In the genomic region with DNA sequence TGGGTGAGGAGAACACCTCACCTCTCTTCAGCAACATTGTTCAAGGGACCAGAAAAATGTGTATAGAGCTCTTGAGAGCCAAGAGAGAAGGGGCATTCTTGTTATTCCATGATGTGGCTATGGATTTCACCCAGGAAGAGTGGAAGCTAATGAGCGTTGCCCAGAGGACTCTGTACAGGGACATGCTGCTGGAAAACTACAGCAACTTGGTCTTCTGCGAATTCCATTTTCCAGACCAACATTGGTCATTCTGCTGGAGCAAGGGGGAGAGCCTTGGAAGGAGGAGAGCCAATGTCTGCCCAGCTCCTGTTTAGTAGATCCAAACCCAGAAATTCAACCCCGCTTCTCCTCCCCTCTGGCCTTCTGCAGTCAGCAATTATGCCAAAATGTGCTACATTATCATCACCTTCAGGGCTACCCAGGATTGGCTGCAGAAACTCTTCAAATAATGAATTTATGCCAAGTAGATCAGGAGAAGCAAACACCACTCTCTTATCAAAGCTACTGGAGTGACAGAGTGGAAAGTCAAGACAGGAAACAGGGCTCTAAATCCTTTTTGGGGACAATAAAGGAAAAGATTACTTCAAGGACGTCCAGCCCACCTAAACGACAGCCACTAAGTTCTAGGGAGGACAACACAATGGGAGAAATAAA, we compare ENCODE assay signal across 1 cellular context.
TF ChIP-seq lines count a peak whose summit lies in the region.

No MANE protein-coding gene starts in this region.

TF ChIP-seq in HepG2, 621 proteins besides CTCF, POLR2A, EP300 and RAD21 (continued from another document):
- TF ChIP-seq, protein P1, sequence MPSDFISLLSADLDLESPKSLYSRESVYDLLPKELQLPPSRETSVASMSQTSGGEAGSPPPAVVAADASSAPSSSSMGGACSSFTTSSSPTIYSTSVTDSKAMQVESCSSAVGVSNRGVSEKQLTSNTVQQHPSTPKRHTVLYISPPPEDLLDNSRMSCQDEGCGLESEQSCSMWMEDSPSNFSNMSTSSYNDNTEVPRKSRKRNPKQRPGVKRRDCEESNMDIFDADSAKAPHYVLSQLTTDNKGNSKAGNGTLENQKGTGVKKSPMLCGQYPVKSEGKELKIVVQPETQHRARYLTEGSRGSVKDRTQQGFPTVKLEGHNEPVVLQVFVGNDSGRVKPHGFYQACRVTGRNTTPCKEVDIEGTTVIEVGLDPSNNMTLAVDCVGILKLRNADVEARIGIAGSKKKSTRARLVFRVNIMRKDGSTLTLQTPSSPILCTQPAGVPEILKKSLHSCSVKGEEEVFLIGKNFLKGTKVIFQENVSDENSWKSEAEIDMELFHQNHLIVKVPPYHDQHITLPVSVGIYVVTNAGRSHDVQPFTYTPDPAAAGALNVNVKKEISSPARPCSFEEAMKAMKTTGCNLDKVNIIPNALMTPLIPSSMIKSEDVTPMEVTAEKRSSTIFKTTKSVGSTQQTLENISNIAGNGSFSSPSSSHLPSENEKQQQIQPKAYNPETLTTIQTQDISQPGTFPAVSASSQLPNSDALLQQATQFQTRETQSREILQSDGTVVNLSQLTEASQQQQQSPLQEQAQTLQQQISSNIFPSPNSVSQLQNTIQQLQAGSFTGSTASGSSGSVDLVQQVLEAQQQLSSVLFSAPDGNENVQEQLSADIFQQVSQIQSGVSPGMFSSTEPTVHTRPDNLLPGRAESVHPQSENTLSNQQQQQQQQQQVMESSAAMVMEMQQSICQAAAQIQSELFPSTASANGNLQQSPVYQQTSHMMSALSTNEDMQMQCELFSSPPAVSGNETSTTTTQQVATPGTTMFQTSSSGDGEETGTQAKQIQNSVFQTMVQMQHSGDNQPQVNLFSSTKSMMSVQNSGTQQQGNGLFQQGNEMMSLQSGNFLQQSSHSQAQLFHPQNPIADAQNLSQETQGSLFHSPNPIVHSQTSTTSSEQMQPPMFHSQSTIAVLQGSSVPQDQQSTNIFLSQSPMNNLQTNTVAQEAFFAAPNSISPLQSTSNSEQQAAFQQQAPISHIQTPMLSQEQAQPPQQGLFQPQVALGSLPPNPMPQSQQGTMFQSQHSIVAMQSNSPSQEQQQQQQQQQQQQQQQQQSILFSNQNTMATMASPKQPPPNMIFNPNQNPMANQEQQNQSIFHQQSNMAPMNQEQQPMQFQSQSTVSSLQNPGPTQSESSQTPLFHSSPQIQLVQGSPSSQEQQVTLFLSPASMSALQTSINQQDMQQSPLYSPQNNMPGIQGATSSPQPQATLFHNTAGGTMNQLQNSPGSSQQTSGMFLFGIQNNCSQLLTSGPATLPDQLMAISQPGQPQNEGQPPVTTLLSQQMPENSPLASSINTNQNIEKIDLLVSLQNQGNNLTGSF (CRISPR knock-in tag; IDR thresholded peaks at IDR 0.05), result no peak
- no peak for TF ChIP-seq NFE2 (CRISPR knock-in tag; IDR thresholded peaks at IDR 0.05)
- TF ChIP-seq, protein P2, sequence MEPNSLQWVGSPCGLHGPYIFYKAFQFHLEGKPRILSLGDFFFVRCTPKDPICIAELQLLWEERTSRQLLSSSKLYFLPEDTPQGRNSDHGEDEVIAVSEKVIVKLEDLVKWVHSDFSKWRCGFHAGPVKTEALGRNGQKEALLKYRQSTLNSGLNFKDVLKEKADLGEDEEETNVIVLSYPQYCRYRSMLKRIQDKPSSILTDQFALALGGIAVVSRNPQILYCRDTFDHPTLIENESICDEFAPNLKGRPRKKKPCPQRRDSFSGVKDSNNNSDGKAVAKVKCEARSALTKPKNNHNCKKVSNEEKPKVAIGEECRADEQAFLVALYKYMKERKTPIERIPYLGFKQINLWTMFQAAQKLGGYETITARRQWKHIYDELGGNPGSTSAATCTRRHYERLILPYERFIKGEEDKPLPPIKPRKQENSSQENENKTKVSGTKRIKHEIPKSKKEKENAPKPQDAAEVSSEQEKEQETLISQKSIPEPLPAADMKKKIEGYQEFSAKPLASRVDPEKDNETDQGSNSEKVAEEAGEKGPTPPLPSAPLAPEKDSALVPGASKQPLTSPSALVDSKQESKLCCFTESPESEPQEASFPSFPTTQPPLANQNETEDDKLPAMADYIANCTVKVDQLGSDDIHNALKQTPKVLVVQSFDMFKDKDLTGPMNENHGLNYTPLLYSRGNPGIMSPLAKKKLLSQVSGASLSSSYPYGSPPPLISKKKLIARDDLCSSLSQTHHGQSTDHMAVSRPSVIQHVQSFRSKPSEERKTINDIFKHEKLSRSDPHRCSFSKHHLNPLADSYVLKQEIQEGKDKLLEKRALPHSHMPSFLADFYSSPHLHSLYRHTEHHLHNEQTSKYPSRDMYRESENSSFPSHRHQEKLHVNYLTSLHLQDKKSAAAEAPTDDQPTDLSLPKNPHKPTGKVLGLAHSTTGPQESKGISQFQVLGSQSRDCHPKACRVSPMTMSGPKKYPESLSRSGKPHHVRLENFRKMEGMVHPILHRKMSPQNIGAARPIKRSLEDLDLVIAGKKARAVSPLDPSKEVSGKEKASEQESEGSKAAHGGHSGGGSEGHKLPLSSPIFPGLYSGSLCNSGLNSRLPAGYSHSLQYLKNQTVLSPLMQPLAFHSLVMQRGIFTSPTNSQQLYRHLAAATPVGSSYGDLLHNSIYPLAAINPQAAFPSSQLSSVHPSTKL (CRISPR knock-in tag; IDR thresholded peaks at IDR 0.05), result no peak
- TF ChIP-seq, protein P3, sequence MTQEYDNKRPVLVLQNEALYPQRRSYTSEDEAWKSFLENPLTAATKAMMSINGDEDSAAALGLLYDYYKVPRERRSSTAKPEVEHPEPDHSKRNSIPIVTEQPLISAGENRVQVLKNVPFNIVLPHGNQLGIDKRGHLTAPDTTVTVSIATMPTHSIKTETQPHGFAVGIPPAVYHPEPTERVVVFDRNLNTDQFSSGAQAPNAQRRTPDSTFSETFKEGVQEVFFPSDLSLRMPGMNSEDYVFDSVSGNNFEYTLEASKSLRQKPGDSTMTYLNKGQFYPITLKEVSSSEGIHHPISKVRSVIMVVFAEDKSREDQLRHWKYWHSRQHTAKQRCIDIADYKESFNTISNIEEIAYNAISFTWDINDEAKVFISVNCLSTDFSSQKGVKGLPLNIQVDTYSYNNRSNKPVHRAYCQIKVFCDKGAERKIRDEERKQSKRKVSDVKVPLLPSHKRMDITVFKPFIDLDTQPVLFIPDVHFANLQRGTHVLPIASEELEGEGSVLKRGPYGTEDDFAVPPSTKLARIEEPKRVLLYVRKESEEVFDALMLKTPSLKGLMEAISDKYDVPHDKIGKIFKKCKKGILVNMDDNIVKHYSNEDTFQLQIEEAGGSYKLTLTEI (CRISPR knock-in tag; conservative IDR thresholded peaks at IDR 0.05), result no peak
- TF ChIP-seq ZBTB3 (CRISPR knock-in tag; IDR thresholded peaks at IDR 0.05; ENCODE audit: borderline replicate concordance, low read depth), result no peak
- no peak for TF ChIP-seq ZSCAN29 (CRISPR knock-in tag; conservative IDR thresholded peaks at IDR 0.05)
- no peak for TF ChIP-seq GATAD2A (CRISPR knock-in tag; IDR thresholded peaks at IDR 0.05)
- TF ChIP-seq ZNF564 (CRISPR knock-in tag; IDR thresholded peaks at IDR 0.05), result no peak
- no peak for TF ChIP-seq ZMYM4 (CRISPR knock-in tag; IDR thresholded peaks at IDR 0.05)
- TF ChIP-seq ZNF224 (CRISPR knock-in tag; IDR thresholded peaks at IDR 0.05), result no peak
